In the genomic region with DNA sequence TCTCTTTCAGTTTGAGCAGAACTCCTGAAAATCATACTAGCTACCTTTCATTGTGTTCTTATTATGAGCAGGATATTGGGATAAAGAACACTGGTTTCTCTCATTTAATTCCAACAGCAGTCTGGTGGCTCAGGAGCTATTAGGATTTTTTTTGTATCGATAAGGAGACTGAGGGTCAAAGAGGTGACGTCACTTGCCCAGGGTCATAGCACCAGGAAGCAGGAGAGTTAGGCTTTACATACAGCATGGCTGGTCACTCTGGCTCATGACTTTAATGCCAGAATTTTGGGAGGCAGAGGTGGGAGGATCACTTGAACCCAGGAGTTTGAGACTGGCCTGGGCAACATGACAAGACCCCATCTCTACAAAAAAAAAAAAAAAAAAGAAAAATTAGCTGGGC, we compare ENCODE assay signal across 4 cellular contexts.
"Had no signal": no experiment of that assay in that cellular context is flagged by ENCODE, and none has a peak within 500 bp of the region (broad histone marks: within the 10 kb centered on the region; RNA-seq: fewer than 3 reads in every experiment).

No MANE protein-coding gene starts in this region.

- FAIRE-seq: HTR-8/SVneo, K562 had no signal

- ATAC-seq: K562 had no signal

- H3K27ac ChIP-seq: HL-60 had no signal

- H3K4me3 ChIP-seq: K562 had no signal

- DNase-seq: KBM-7 had no signal
